ENCODE assay signal across 10 cellular contexts in genomic region chr4:68905598-68906237, GRCh38. TPM values are rescaled to one million over a fixed set of nuclear protein-coding genes. Genes with fewer than 3 reads are reported as not detected.
A peak's percentile ranks its signal among the peaks of the same experiment; 100 is the strongest.
DNase-seq lines count a peak whose midpoint lies in the region; ATAC-seq, FAIRE-seq and TF ChIP-seq lines count a peak whose summit lies in the region.
"Had no signal": no experiment of that assay in that cellular context is flagged by ENCODE, and none has a peak within 500 bp of the region (broad histone marks: within the 10 kb centered on the region; RNA-seq: fewer than 3 reads in every experiment).

No MANE protein-coding gene starts in this region.

- H3K4me1 ChIP-seq in kidney (ENCODE audit: control insufficient read depth in 1 of 2, insufficient read depth in 1 of 2, low read depth in 1 of 2, low read length in 2 of 2) (peaks cover 5 to 6% of the 10 kb centered on the region in 2 donors), tibial artery (peaks cover 0 to 7% (median 0%) of the 10 kb centered on the region in 4 donors)

- H3K27ac ChIP-seq in kidney (ENCODE audit: low read depth in 2 of 2, low read length in 2 of 2) (peak overlapping the region; percentile 59 to 60), tibial artery (no peak overlapping the region)
- H3K27ac ChIP-seq: WERI-Rb-1 had no signal

- DNase-seq in astrocyte of the hippocampus (ENCODE audit: low read depth, low spot score) (peak; percentile 17), kidney (no peak), tibial artery (no peak), NCI-H1694 (lab: John Stamatoyannopoulos, UW) (no peak)
- no peak for DNase-seq in stimulated activated CD4-positive, alpha-beta T cell treated with anti-CD3 and anti-CD28 coated beads, Interleukin-4, amount 100 ng/mL, for 4 hours
- no peak for DNase-seq in stimulated activated naive CD8-positive, alpha-beta T cell treated with anti-CD3 and anti-CD28 coated beads, Interleukin-15, Interleukin-2, amounts not matched to agents 100 U/mL and 50 U/mL, for 24 hours
- DNase-seq: NCI-H2171, WERI-Rb-1 had no signal

- peak overlapping the region; percentile 60 to 82 for H3K4me3 ChIP-seq in kidney (ENCODE audit: low read length in 2 of 2)
- H3K4me3 ChIP-seq in tibial artery: peak overlapping the region; percentile 8 to 21

- peak; percentile 33 for ATAC-seq in HG03159 (IDR thresholded peaks at IDR 0.05; ENCODE audit: unreplicated experiment)
- no peak for ATAC-seq in stimulated activated naive CD8-positive, alpha-beta T cell treated with anti-CD3 and anti-CD28 coated beads, Interleukin-15, Interleukin-2, amounts not matched to agents 100 U/mL and 50 U/mL, for 24 hours

- no peak for FAIRE-seq in kidney (lab: Jason Lieb, UNC)
- FAIRE-seq: GM12891 had no signal

- intact Hi-C loops in kidney (cut with DNase I) (no loop called here), tibial artery (cut with DNase I; ENCODE audit: low total_unique reads) (no loop called here)

- H3K27me3 ChIP-seq in tibial artery: no peaks in the 10 kb centered on the region

- H3K9me3 ChIP-seq in kidney (ENCODE audit: control insufficient read depth in 1 of 2, low read length in 2 of 2) (no peaks in the 10 kb centered on the region), tibial artery (no peaks in the 10 kb centered on the region)

- peak overlapping the region; percentile 15 to 64 for H3K9ac ChIP-seq in kidney (ENCODE audit: low read length in 2 of 2)

- H3K36me3 ChIP-seq in kidney (ENCODE audit: control insufficient read depth in 1 of 2, insufficient read depth in 2 of 2, low read length in 2 of 2) (no peaks in the 10 kb centered on the region), tibial artery (no peaks in the 10 kb centered on the region)
- H3K36me3 ChIP-seq: WERI-Rb-1 had no signal

- TF ChIP-seq CTCF in kidney (IDR thresholded peaks at IDR 0.05; ENCODE audit: borderline replicate concordance, extremely low read depth, insufficient read depth) (no peak), tibial artery (IDR thresholded peaks at IDR 0.05) (no peak)

RNA-seq across cellular contexts. Expression of gene UGT2A3, which starts 45.9 kb away (rescaled TPM):
- total RNA-seq in kidney: 57.7 TPM
- 27.1 TPM for polyA plus RNA-seq in kidney (ENCODE audit: insufficient read depth, low read depth, low replicate concordance)

Comparison
In these comparisons a context has a peak if more than half of its experiments do, and no peak if none do; other contexts are left out.
1. H3K27ac ChIP-seq: peak in kidney (2 of 2); none in tibial artery (0 of 2).